In the genomic region with DNA sequence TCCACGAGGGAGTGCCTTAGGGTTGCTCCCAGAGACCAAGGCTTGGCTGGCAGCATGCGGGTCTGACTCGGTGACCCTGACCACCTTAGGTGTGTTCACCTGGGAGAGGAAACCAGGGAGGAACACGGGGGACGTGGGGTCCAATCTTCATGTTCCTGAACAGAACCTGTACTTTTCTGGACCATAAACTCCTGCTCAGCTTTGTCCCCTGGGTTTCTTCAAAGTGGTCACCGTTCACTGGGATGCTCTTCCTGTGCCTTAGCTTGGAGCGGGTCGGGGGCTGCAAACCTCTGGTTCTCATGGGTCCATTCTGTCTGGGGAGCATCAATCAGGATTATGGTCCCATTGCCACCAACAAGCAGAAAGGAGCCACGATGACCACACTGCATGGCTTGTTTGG, we compare ENCODE assay signal across 23 cellular contexts.
"Had no signal": no experiment of that assay in that cellular context is flagged by ENCODE, and none has a peak within 500 bp of the region (broad histone marks: within the 10 kb centered on the region; RNA-seq: fewer than 3 reads in every experiment).

No MANE protein-coding gene starts in this region.

- H3K4me3 ChIP-seq: adrenal gland, K562 had no signal

- H3K36me3 Mint-ChIP-seq: activated naive CD8-positive, alpha-beta T cell treated with anti-CD3 and anti-CD28 coated beads, Interleukin-2, amount 10 ng/mL, durations not matched to agents 7 days and 5 days; WTC11 had no signal

- H3K27me3 ChIP-seq: adrenal gland had no signal

- H3K36me3 ChIP-seq: adrenal gland had no signal

- ATAC-seq: activated CD8-positive, alpha-beta T cell treated with anti-CD3 and anti-CD28 coated beads, Interleukin-2, amount 10 ng/mL, durations not matched to agents 7 days and 5 days; K562; PC-3; T-helper 17 cell; WTC11 had no signal

- H3K4me3 Mint-ChIP-seq: activated CD8-positive, alpha-beta T cell treated with anti-CD3 and anti-CD28 coated beads, Interleukin-2, amount 10 ng/mL, durations not matched to agents 7 days and 5 days; activated naive CD8-positive, alpha-beta T cell treated with anti-CD3 and anti-CD28 coated beads, Interleukin-2, amount 10 ng/mL, durations not matched to agents 7 days and 5 days; T-helper 17 cell; WTC11 had no signal

- H3K4me1 ChIP-seq: adrenal gland had no signal

- H3K9me3 ChIP-seq: adrenal gland had no signal

- DNase-seq: activated CD4-positive, alpha-beta T cell treated with anti-CD3 and anti-CD28 coated beads for 48 hours; activated CD4-positive, alpha-beta T cell treated with anti-CD3 and anti-CD28 coated beads, Interleukin-2, amount 50 U/mL, for 4 hours; activated CD4-positive, CD25-positive, alpha-beta regulatory T cell treated with anti-CD3 and anti-CD28 coated beads, Interleukin-2, amount 50 U/mL, for 72 hours; activated CD8-positive, alpha-beta T cell treated with anti-CD3 and anti-CD28 coated beads, Interleukin-2, amount 10 ng/mL, durations not matched to agents 7 days and 5 days; activated naive CD4-positive, alpha-beta T cell treated with anti-CD3 and anti-CD28 coated beads, Interleukin-2, amount 50 U/mL, for 16 hours; activated naive CD8-positive, alpha-beta T cell treated with anti-CD3 and anti-CD28 coated beads, Interleukin-2, amount 10 ng/mL, durations not matched to agents 7 days and 5 days; activated T-cell treated with anti-CD3 and anti-CD28 coated beads, Interleukin-2, amount 50 U/mL, for 1 hour; adrenal gland; anterior cingulate cortex; Karpas-422; MM.1S; NCI-H1105 treated with DMSO at 0.1 percent for 48 hours; NCI-H1436 treated with DMSO at 0.1 percent for 48 hours; NCI-H187; NCI-H2081; NCI-H446; NCI-H524; PC-3; SIG-M5; T-helper 17 cell; T-helper 9 cell had no signal

- H3K27ac ChIP-seq: adrenal gland had no signal

- H3K27ac Mint-ChIP-seq: activated CD8-positive, alpha-beta T cell treated with anti-CD3 and anti-CD28 coated beads, Interleukin-2, amount 10 ng/mL, durations not matched to agents 7 days and 5 days; activated naive CD8-positive, alpha-beta T cell treated with anti-CD3 and anti-CD28 coated beads, Interleukin-2, amount 10 ng/mL, durations not matched to agents 7 days and 5 days; T-helper 17 cell; WTC11 had no signal
